Comparison of ENCODE assay signal across 32 cellular contexts in the genomic region with DNA sequence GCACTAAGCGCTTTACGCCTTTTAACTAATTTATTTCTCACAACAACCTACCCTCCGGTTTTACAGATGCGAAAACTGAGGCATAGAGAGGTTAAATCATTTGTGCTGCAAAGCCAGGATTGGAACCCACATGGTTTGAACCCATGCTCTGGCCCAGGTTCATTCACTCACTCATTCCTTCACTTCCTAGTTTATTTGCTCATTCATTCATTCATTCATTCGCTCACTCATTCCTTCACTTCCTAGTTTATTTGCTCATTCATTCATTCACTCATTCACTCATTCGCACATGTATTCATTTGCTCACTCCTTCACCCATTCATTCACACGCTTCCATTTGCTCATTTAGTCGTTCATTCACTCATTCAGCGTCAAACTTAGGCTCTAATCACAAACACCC.
"Had no signal": no experiment of that assay in that cellular context is flagged by ENCODE, and none has a peak within 500 bp of the region (broad histone marks: within the 10 kb centered on the region; RNA-seq: fewer than 3 reads in every experiment).

No MANE protein-coding gene starts in this region.

- ATAC-seq: activated CD4-positive, CD25-positive, alpha-beta regulatory T cell treated with anti-CD3 and anti-CD28 coated beads, Interleukin-2, amount 50 U/mL, for 24 hours; activated CD8-positive, alpha-beta T cell treated with anti-CD3 and anti-CD28 coated beads for 36 hours; activated T-cell treated with anti-CD3 and anti-CD28 coated beads, Interleukin-2, amount 50 U/mL, for 4 hours; activated T-helper 17 cell treated with anti-CD3 and anti-CD28 coated beads, Interleukin-2, amount 50 U/mL, for 72 hours; effector memory CD8-positive, alpha-beta T cell; foreskin keratinocyte; gastrocnemius medialis; T-helper 17 cell had no signal

- H3K36me3 ChIP-seq: brain microvascular endothelial cell, gastrocnemius medialis had no signal

- H3K27ac ChIP-seq: brain microvascular endothelial cell, foreskin keratinocyte, WERI-Rb-1 had no signal

- H3K9me3 ChIP-seq: esophagus muscularis mucosa, gastrocnemius medialis, heart left ventricle had no signal

- H3K27me3 ChIP-seq: brain microvascular endothelial cell, esophagus muscularis mucosa, foreskin keratinocyte, gastrocnemius medialis, heart left ventricle had no signal

- DNase-seq: activated B cell treated with CpG ODN at 0.5 μM for 24 hours; activated CD4-positive, alpha-beta T cell treated with anti-CD3 and anti-CD28 coated beads for 48 hours; activated CD4-positive, alpha-beta T cell treated with anti-CD3 and anti-CD28 coated beads, Interleukin-2, amount 50 U/mL, for 1 hour; activated CD4-positive, alpha-beta T cell treated with anti-CD3 and anti-CD28 coated beads, Interleukin-2, amount 50 U/mL, for 48 hours; activated CD8-positive, alpha-beta memory T cell treated with anti-CD3 and anti-CD28 coated beads for 24 hours; activated CD8-positive, alpha-beta T cell treated with anti-CD3 and anti-CD28 coated beads for 36 hours; activated effector memory CD4-positive, alpha-beta T cell treated with Interleukin-2 at 50 U/mL for 16 hours; activated gamma-delta T cell treated with Interleukin-2 at 50 U/mL for 16 hours; activated naive CD4-positive, alpha-beta T cell treated with anti-CD3 and anti-CD28 coated beads, Interleukin-2, amount 50 U/mL, for 16 hours; activated naive CD4-positive, alpha-beta T cell treated with Interleukin-2 at 50 U/mL for 16 hours; activated T-cell treated with anti-CD3 and anti-CD28 coated beads, Interleukin-2, amount 50 U/mL, for 4 hours; amniotic stem cell; anterior cingulate cortex; brain microvascular endothelial cell; caudate nucleus; cortex of kidney; dermis blood vessel endothelial cell; effector CD4-positive, alpha-beta T cell; effector memory CD8-positive, alpha-beta T cell; erythroblast; foreskin keratinocyte; gastrocnemius medialis; glutamatergic neuron; heart left ventricle; T-helper 17 cell; T1000; WERI-Rb-1 had no signal

- FAIRE-seq: astrocyte, colon had no signal

- H3K4me3 ChIP-seq: esophagus muscularis mucosa, gastrocnemius medialis, heart left ventricle had no signal

- H3K4me1 ChIP-seq: foreskin keratinocyte had no signal
